ENCODE assay signal across 12 cellular contexts in genomic region chr16:54926166-54926838, GRCh38. TPM values are rescaled to one million over a fixed set of nuclear protein-coding genes. Genes with fewer than 3 reads are reported as not detected.
DNase-seq lines count a peak whose midpoint lies in the region; ATAC-seq, FAIRE-seq and TF ChIP-seq lines count a peak whose summit lies in the region.
"Had no signal": no experiment of that assay in that cellular context is flagged by ENCODE, and none has a peak within 500 bp of the region (broad histone marks: within the 10 kb centered on the region; RNA-seq: fewer than 3 reads in every experiment).

No MANE protein-coding gene starts in this region.

- H3K27ac Mint-ChIP-seq in activated naive CD4-positive, alpha-beta T cell treated with anti-CD3 and anti-CD28 coated beads, Interleukin-2, amount 50 U/mL, for 72 hours = no peak overlapping the region

- no peak for TF ChIP-seq CTCF in AG09309 (IDR thresholded peaks at IDR 0.05; ENCODE audit: control insufficient read depth, insufficient read depth, low read depth, low read length, missing control alignments)

- H3K9me3 Mint-ChIP-seq in activated naive CD4-positive, alpha-beta T cell treated with anti-CD3 and anti-CD28 coated beads, Interleukin-2, amount 50 U/mL, for 72 hours = peaks cover 4% of the 10 kb centered on the region in 2 donors

- H3K36me3 Mint-ChIP-seq in activated naive CD4-positive, alpha-beta T cell treated with anti-CD3 and anti-CD28 coated beads, Interleukin-2, amount 50 U/mL, for 72 hours = peaks cover 19 to 22% of the 10 kb centered on the region in 2 donors

- H3K4me3 ChIP-seq in AG09309 (ENCODE audit: control insufficient read depth, low read depth, low read length) = no peak overlapping the region; the same call in 1 of the 2 replicates
- peak overlapping the region; percentile 90 for H3K4me3 ChIP-seq in Jurkat, Clone E6-1 (ENCODE audit: low read length)

- ATAC-seq in GM19324 (IDR thresholded peaks at IDR 0.05; ENCODE audit: low FRiP score, unreplicated experiment) = no peak
- ATAC-seq in HG02798 (IDR thresholded peaks at IDR 0.05; ENCODE audit: poor library complexity, unreplicated experiment) = no peak
- no peak for ATAC-seq in HG03175 (IDR thresholded peaks at IDR 0.05; ENCODE audit: unreplicated experiment)
- no peak for ATAC-seq in activated naive CD4-positive, alpha-beta T cell treated with anti-CD3 and anti-CD28 coated beads, Interleukin-2, amount 50 U/mL, for 72 hours

- FAIRE-seq in RCC 7860 (lab: Jason Lieb, UNC) = peak; percentile 85
- FAIRE-seq: frontal cortex had no signal

- peak; percentile 33 for DNase-seq in AG09309 (ENCODE audit: low read depth)
- no peak for DNase-seq in Jurkat, Clone E6-1 (ENCODE audit: low read depth, low spot score)
- peak; percentile 60 for DNase-seq in RCC 7860 (ENCODE audit: low spot score)
- DNase-seq in iris pigment epithelial cell (ENCODE audit: low read depth) = peak; percentile 78
- DNase-seq in activated naive CD4-positive, alpha-beta T cell treated with anti-CD3 and anti-CD28 coated beads, Interleukin-2, amount 50 U/mL, for 72 hours (ENCODE audit: low spot score in 2 of 2) = no peak
- DNase-seq: activated naive CD4-positive, alpha-beta T cell treated with anti-CD3 and anti-CD28 coated beads, Interleukin-2, amount 50 U/mL, for 16 hours; naive B cell; NCI-H2081 treated with DMSO at 0.1 percent for 48 hours had no signal

RNA-seq across cellular contexts. Expression of gene IRX5, which starts 4.4 kb away (rescaled TPM):
- 14.7 TPM for polyA plus RNA-seq in Jurkat, Clone E6-1 (2012; ENCODE audit: insufficient read depth, insufficient read length)
- not detected for total RNA-seq in activated naive CD4-positive, alpha-beta T cell treated with anti-CD3 and anti-CD28 coated beads, Interleukin-2, amount 50 U/mL, for 72 hours

Comparison
In these comparisons a context has a peak if more than half of its experiments do, and no peak if none do; other contexts are left out.
1. DNase-seq: peak in AG09309 (single experiment), RCC 7860 (single experiment) and iris pigment epithelial cell (single experiment); none in Jurkat, Clone E6-1 (single experiment) and activated naive CD4-positive, alpha-beta T cell treated with anti-CD3 and anti-CD28 coated beads, Interleukin-2, amount 50 U/mL, for 72 hours (0 of 2).